19 cellular contexts compared by ENCODE assay signal in genomic region chr20:59421920-59422637, GRCh38.
DNase-seq lines count a peak whose midpoint lies in the region; ATAC-seq and TF ChIP-seq lines count a peak whose summit lies in the region.
"Had no signal": no experiment of that assay in that cellular context is flagged by ENCODE, and none has a peak within 500 bp of the region (broad histone marks: within the 10 kb centered on the region; RNA-seq: fewer than 3 reads in every experiment).

No MANE protein-coding gene starts in this region.

- peaks cover 39% of the 10 kb centered on the region for H3K27me3 ChIP-seq in left ventricle myocardium inferior (ENCODE audit: low read depth)
- peaks cover 0 to 5% (median 0%) of the 10 kb centered on the region in 3 experiments for H3K27me3 ChIP-seq in neuronal stem cell (ENCODE audit: control insufficient read depth in 3 of 3, insufficient read depth in 3 of 3, low read depth in 1 of 3, low read length in 3 of 3)

- no peak overlapping the region for H3K14ac ChIP-seq in neuronal stem cell (ENCODE audit: low read length)

- no peak overlapping the region for H2AFZ ChIP-seq in neuronal stem cell (ENCODE audit: low read length)

- H2BK5ac ChIP-seq in neuronal stem cell (ENCODE audit: low read length): no peak overlapping the region

- H2BK15ac ChIP-seq in neuronal stem cell (ENCODE audit: low read length): no peak overlapping the region

- H3K4me1 Mint-ChIP-seq in stimulated activated memory B cell treated with anti-CD40 and anti-IgM and Interleukin-4, amounts not matched to agents 10 μg/mL and 1 μg/mL and 100 μg/mL, for 72 hours: no peaks in the 10 kb centered on the region

- no peaks in the 10 kb centered on the region for H3K9me3 Mint-ChIP-seq in stimulated activated memory B cell treated with anti-CD40 and anti-IgM and Interleukin-4, amounts not matched to agents 10 μg/mL and 1 μg/mL and 100 μg/mL, for 72 hours
- H3K9me3 Mint-ChIP-seq: CD4-positive, alpha-beta T cell had no signal

- DNase-seq in NCI-H2171 treated with DMSO at 0.1 percent for 48 hours (lab: John Stamatoyannopoulos, UW): peak; percentile 11
- no peak for DNase-seq in NCI-H2171 (lab: John Stamatoyannopoulos, UW)
- DNase-seq in left ventricle myocardium superior: no peak
- no peak for DNase-seq in left ventricle myocardium inferior
- DNase-seq in neuronal stem cell (ENCODE audit: low spot score): no peak
- no peak for DNase-seq in SHP77 treated with DMSO at 0.1 percent for 48 hours (lab: John Stamatoyannopoulos, UW)
- DNase-seq: AML-193; Caco-2; CD4-positive, alpha-beta T cell; GOT3; H7; HFFc6 had no signal

- H2BK120ac ChIP-seq in neuronal stem cell (ENCODE audit: low read depth, low read length): no peak overlapping the region

- no peak overlapping the region for H3K4me2 ChIP-seq in neuronal stem cell (ENCODE audit: insufficient read depth, low read length, poor library complexity, severe bottlenecking)
- H3K4me2 ChIP-seq: A549 had no signal

- no peak for TF ChIP-seq CTCF in left ventricle myocardium inferior (IDR thresholded peaks at IDR 0.05; ENCODE audit: borderline replicate concordance)

- H3K9ac ChIP-seq in neuronal stem cell (ENCODE audit: low read depth, low read length, poor library complexity): no peak overlapping the region

- intact Hi-C loops in left ventricle myocardium superior (cut with micrococcal nuclease) (no loop called here), left ventricle myocardium inferior (cut with micrococcal nuclease) (no loop called here)

- H3K9me3 ChIP-seq in left ventricle myocardium inferior (replicated peaks): no peaks in the 10 kb centered on the region
- H3K9me3 ChIP-seq in neuronal stem cell (replicated peaks in 1 of 2; ENCODE audit: control insufficient read depth in 2 of 2, insufficient read depth in 1 of 2, low read depth in 1 of 2, low read length in 2 of 2): no peaks in the 10 kb centered on the region
- H3K9me3 ChIP-seq: A549, Caco-2 had no signal

- H3K4ac ChIP-seq in neuronal stem cell (ENCODE audit: low read length): no peak overlapping the region

- no CpG with 5 or more reads among the region's 13 CpGs for WGBS in neuronal stem cell (ENCODE audit: extremely low coverage in 2 of 2, insufficient read length in 2 of 2, insufficient replicate concordance in 1 of 2), 2 donors

- no peaks in the 10 kb centered on the region for H3K4me1 ChIP-seq in left ventricle myocardium inferior
- H3K4me1 ChIP-seq in neuronal stem cell (ENCODE audit: control insufficient read depth in 2 of 2, insufficient read depth in 1 of 2, low read depth in 1 of 2, low read length in 2 of 2): peaks cover 0 to 7% of the 10 kb centered on the region in 2 donors
- H3K4me1 ChIP-seq: A549, Caco-2 had no signal

- peak overlapping the region; percentile 11 for H3K18ac ChIP-seq in neuronal stem cell (ENCODE audit: low read length)

- H3K27me3 Mint-ChIP-seq in stimulated activated memory B cell treated with anti-CD40 and anti-IgM and Interleukin-4, amounts not matched to agents 10 μg/mL and 1 μg/mL and 100 μg/mL, for 72 hours: peaks cover 24% of the 10 kb centered on the region

- H3K27ac ChIP-seq in left ventricle myocardium inferior (replicated peaks) (no peak overlapping the region), neuronal stem cell (replicated peaks; ENCODE audit: low read length) (no peak overlapping the region)
- H3K27ac ChIP-seq: 22Rv1, A549, C4-2B, HL-60 had no signal

- no peak overlapping the region for H4K8ac ChIP-seq in neuronal stem cell (ENCODE audit: low read depth, low read length)

- H3K36me3 ChIP-seq in left ventricle myocardium inferior: no peaks in the 10 kb centered on the region
- H3K36me3 ChIP-seq in neuronal stem cell (replicated peaks in 1 of 2; ENCODE audit: control insufficient read depth in 2 of 2, insufficient read depth in 2 of 2, low read length in 2 of 2): no peaks in the 10 kb centered on the region

- H2BK12ac ChIP-seq in neuronal stem cell (ENCODE audit: low read length): no peak overlapping the region

- H3K79me1 ChIP-seq in neuronal stem cell (ENCODE audit: low read depth, low read length): no peaks in the 10 kb centered on the region

- ATAC-seq in left ventricle myocardium superior (peak; percentile 79), GM21619 (IDR thresholded peaks at IDR 0.05; ENCODE audit: unreplicated experiment) (no peak)
- ATAC-seq in stimulated activated memory B cell treated with anti-CD40 and anti-IgM and Interleukin-4, amounts not matched to agents 10 μg/mL and 1 μg/mL and 100 μg/mL, for 72 hours: peak; percentile 22
- ATAC-seq: A549, HCT116 had no signal

- H2AK5ac ChIP-seq in neuronal stem cell (ENCODE audit: low read depth, low read length): no peak overlapping the region

- no peak overlapping the region for H3K23ac ChIP-seq in neuronal stem cell (ENCODE audit: low read depth, low read length, poor library complexity)

- no peak overlapping the region for H4K91ac ChIP-seq in neuronal stem cell (ENCODE audit: low read depth, low read length, poor library complexity)

- H3K36me3 Mint-ChIP-seq in stimulated activated memory B cell treated with anti-CD40 and anti-IgM and Interleukin-4, amounts not matched to agents 10 μg/mL and 1 μg/mL and 100 μg/mL, for 72 hours: no peaks in the 10 kb centered on the region

- H3K4me3 ChIP-seq in left ventricle myocardium inferior: no peak overlapping the region
- no peak overlapping the region for H3K4me3 ChIP-seq in neuronal stem cell (ENCODE audit: low read length in 2 of 2)
- H3K4me3 ChIP-seq: A549 had no signal

- H3K4me3 Mint-ChIP-seq in stimulated activated memory B cell treated with anti-CD40 and anti-IgM and Interleukin-4, amounts not matched to agents 10 μg/mL and 1 μg/mL and 100 μg/mL, for 72 hours: no peak overlapping the region
- H3K4me3 Mint-ChIP-seq: CD4-positive, alpha-beta T cell; HFFc6 had no signal

- H3K27ac Mint-ChIP-seq in stimulated activated memory B cell treated with anti-CD40 and anti-IgM and Interleukin-4, amounts not matched to agents 10 μg/mL and 1 μg/mL and 100 μg/mL, for 72 hours: no peak overlapping the region
- H3K27ac Mint-ChIP-seq: CD4-positive, alpha-beta T cell; HFFc6 had no signal
